12 cellular contexts compared by ENCODE assay signal in genomic region chr6:157036245-157036681, GRCh38.
DNase-seq lines count a peak whose midpoint lies in the region; ATAC-seq, FAIRE-seq and TF ChIP-seq lines count a peak whose summit lies in the region.
"Had no signal": no experiment of that assay in that cellular context is flagged by ENCODE, and none has a peak within 500 bp of the region (broad histone marks: within the 10 kb centered on the region; RNA-seq: fewer than 3 reads in every experiment).

No MANE protein-coding gene starts in this region.

- H3K79me2 ChIP-seq in fibroblast of lung (ENCODE audit: control insufficient read depth, insufficient read depth, low read length): peaks cover 7% of the 10 kb centered on the region

- TF ChIP-seq CTCF in RWPE1 (conservative IDR thresholded peaks at IDR 0.05; ENCODE audit: low read depth) (no peak), fibroblast of lung (conservative IDR thresholded peaks at IDR 0.05 in 1 of 2, IDR thresholded peaks at IDR 0.05 in 1 of 2; ENCODE audit: low read depth in 1 of 2, low read length in 2 of 2) (peak in 1 of 2 donors; percentile 8), mucosa of descending colon (IDR thresholded peaks at IDR 0.05) (no peak)

- H3K4me3 ChIP-seq in fibroblast of lung (replicated peaks in 1 of 4; ENCODE audit: control extremely low read depth in 1 of 4, insufficient read depth in 1 of 4, low read depth in 3 of 4, low read length in 4 of 4): no peak overlapping the region
- no peak overlapping the region for H3K4me3 ChIP-seq in mucosa of descending colon
- H3K4me3 ChIP-seq: BLaER1 treated with 17β-estradiol and CSF1 and Interleukin-3, amounts not matched to agents 10 nM and 100 nM had no signal

- H3K27me3 Mint-ChIP-seq in stimulated activated naive CD8-positive, alpha-beta T cell treated with anti-CD3 and anti-CD28 coated beads, Interleukin-15, amount 100 ng/mL, for 72 hours: no peaks in the 10 kb centered on the region

- no peak for FAIRE-seq in GM12891 (lab: Jason Lieb, UNC)

- H2AFZ ChIP-seq in fibroblast of lung (ENCODE audit: low read length): no peak overlapping the region

- H3K9me3 ChIP-seq in fibroblast of lung (ENCODE audit: control insufficient read depth, insufficient read depth, low read depth, low read length): no peaks in the 10 kb centered on the region
- no peaks in the 10 kb centered on the region for H3K9me3 ChIP-seq in mucosa of descending colon

- no peak overlapping the region for H3K4me3 Mint-ChIP-seq in stimulated activated naive CD8-positive, alpha-beta T cell treated with anti-CD3 and anti-CD28 coated beads, Interleukin-15, amount 100 ng/mL, for 72 hours

- peaks cover 23% of the 10 kb centered on the region for H3K4me1 Mint-ChIP-seq in stimulated activated naive CD8-positive, alpha-beta T cell treated with anti-CD3 and anti-CD28 coated beads, Interleukin-15, amount 100 ng/mL, for 72 hours

- H3K4me1 ChIP-seq in fibroblast of lung (ENCODE audit: control insufficient read depth, extremely low read depth, insufficient read depth, low read length) (no peaks in the 10 kb centered on the region), mucosa of descending colon (ENCODE audit: low read depth) (peaks cover 17% of the 10 kb centered on the region)

- POLR2A ChIA-PET in RWPE1 (lab: Yijun Ruan, JAX; ENCODE audit: low non-redundant PET): no interaction called here

- no peak overlapping the region for H3K9ac ChIP-seq in fibroblast of lung (ENCODE audit: insufficient read depth, low read length)
- H3K9ac ChIP-seq: BLaER1 treated with 17β-estradiol and CSF1 and Interleukin-3, amounts not matched to agents 10 nM and 100 nM had no signal

- TF ChIP-seq POLR2A in GM12891 (IDR thresholded peaks at IDR 0.05; ENCODE audit: low read depth, low read length): no peak

- peaks cover 2% of the 10 kb centered on the region for H4K20me1 ChIP-seq in fibroblast of lung (ENCODE audit: control insufficient read depth, extremely low read depth, insufficient read depth, low read length)

- H3K27me3 ChIP-seq in fibroblast of lung (ENCODE audit: control insufficient read depth, insufficient read depth, low read length): no peaks in the 10 kb centered on the region
- H3K27me3 ChIP-seq: BLaER1 treated with 17β-estradiol and CSF1 and Interleukin-3, amounts not matched to agents 10 nM and 100 nM had no signal

- H3K27ac Mint-ChIP-seq in stimulated activated naive CD8-positive, alpha-beta T cell treated with anti-CD3 and anti-CD28 coated beads, Interleukin-15, amount 100 ng/mL, for 72 hours: no peak overlapping the region

- CTCF ChIA-PET in RWPE1 (lab: Yijun Ruan, JAX): interaction anchor here (0.5 to 1.0 kb wide), 6 partner anchors 9 to 1702 kb away, joined by 3 to 6 read pairs (median 3); no protein-coding TSS in a partner anchor

- no peaks in the 10 kb centered on the region for H3K9me3 Mint-ChIP-seq in stimulated activated naive CD8-positive, alpha-beta T cell treated with anti-CD3 and anti-CD28 coated beads, Interleukin-15, amount 100 ng/mL, for 72 hours

- H3K36me3 ChIP-seq in fibroblast of lung (ENCODE audit: control insufficient read depth, insufficient read depth, low read length): no peaks in the 10 kb centered on the region
- H3K36me3 ChIP-seq in mucosa of descending colon (ENCODE audit: low read depth): no peaks in the 10 kb centered on the region

- ATAC-seq in mucosa of descending colon (peak; percentile 13), HG02970 (IDR thresholded peaks at IDR 0.05; ENCODE audit: low FRiP score, unreplicated experiment) (no peak), GM18907 (IDR thresholded peaks at IDR 0.05; ENCODE audit: unreplicated experiment) (no peak)
- no peak for ATAC-seq in stimulated activated naive CD8-positive, alpha-beta T cell treated with anti-CD3 and anti-CD28 coated beads, Interleukin-15, amount 100 ng/mL, for 72 hours

- DNase-seq in Ammon's horn (ENCODE audit: low spot score): peak; percentile 79
- peak; percentile 71 for DNase-seq in RWPE1 (ENCODE audit: low spot score)
- DNase-seq in fibroblast of lung (ENCODE audit: low read depth in 2 of 2): peak; percentile 49 to 52
- DNase-seq in mucosa of descending colon: no peak
- DNase-seq in stimulated activated naive CD8-positive, alpha-beta T cell treated with anti-CD3 and anti-CD28 coated beads, Interleukin-15, amount 100 ng/mL, for 72 hours: no peak
- no peak for DNase-seq in GM12891 (ENCODE audit: insufficient read length, low spot score)
- DNase-seq: NCI-H2171 treated with DMSO at 0.1 percent for 48 hours; stimulated activated CD4-positive, alpha-beta T cell treated with anti-CD3 and anti-CD28 coated beads, Interleukin-2, amount 100 ng/mL, for 48 hours had no signal

- H3K4me2 ChIP-seq in fibroblast of lung (ENCODE audit: extremely low read depth, insufficient read depth, low read length): peak overlapping the region; percentile 18
- H3K4me2 ChIP-seq: BLaER1 treated with 17β-estradiol and CSF1 and Interleukin-3, amounts not matched to agents 10 nM and 100 nM had no signal

- intact Hi-C loops in mucosa of descending colon (cut with DNase I, micrococcal nuclease): loop anchor here in 1 of 2 donors (10.0 kb wide), 1 partner anchor 149 kb away; no protein-coding TSS in a partner anchor

- no peak overlapping the region for H3K27ac ChIP-seq in RWPE1
- H3K27ac ChIP-seq in fibroblast of lung (ENCODE audit: insufficient read depth, low read length): no peak overlapping the region
- H3K27ac ChIP-seq: BLaER1 treated with 17β-estradiol and CSF1 and Interleukin-3, amounts not matched to agents 10 nM and 100 nM; HL-60 had no signal

TF ChIP-seq in GM12891, 5 proteins besides CTCF, POLR2A, EP300 and RAD21:
- TF ChIP-seq TAF1 (IDR thresholded peaks at IDR 0.05; ENCODE audit: low read depth, low read length) (no peak), SPI1 (IDR thresholded peaks at IDR 0.05; ENCODE audit: low read depth, low read length) (no peak), POU2F2 (IDR thresholded peaks at IDR 0.05; ENCODE audit: low read depth, low read length) (no peak), PAX5 (IDR thresholded peaks at IDR 0.05; ENCODE audit: insufficient read depth, low read length, severe bottlenecking) (no peak), POLR2AphosphoS5 (IDR thresholded peaks at IDR 0.05; ENCODE audit: low read depth, low read length) (no peak)

Comparison
In these comparisons a context has a peak if more than half of its experiments do, and no peak if none do; other contexts are left out.
1. DNase-seq: peak in Ammon's horn (single experiment), RWPE1 (single experiment) and fibroblast of lung (2 of 2); none in mucosa of descending colon (0 of 3), stimulated activated naive CD8-positive, alpha-beta T cell treated with anti-CD3 and anti-CD28 coated beads, Interleukin-15, amount 100 ng/mL, for 72 hours (0 of 2) and GM12891 (single experiment).